In the genomic region with DNA sequence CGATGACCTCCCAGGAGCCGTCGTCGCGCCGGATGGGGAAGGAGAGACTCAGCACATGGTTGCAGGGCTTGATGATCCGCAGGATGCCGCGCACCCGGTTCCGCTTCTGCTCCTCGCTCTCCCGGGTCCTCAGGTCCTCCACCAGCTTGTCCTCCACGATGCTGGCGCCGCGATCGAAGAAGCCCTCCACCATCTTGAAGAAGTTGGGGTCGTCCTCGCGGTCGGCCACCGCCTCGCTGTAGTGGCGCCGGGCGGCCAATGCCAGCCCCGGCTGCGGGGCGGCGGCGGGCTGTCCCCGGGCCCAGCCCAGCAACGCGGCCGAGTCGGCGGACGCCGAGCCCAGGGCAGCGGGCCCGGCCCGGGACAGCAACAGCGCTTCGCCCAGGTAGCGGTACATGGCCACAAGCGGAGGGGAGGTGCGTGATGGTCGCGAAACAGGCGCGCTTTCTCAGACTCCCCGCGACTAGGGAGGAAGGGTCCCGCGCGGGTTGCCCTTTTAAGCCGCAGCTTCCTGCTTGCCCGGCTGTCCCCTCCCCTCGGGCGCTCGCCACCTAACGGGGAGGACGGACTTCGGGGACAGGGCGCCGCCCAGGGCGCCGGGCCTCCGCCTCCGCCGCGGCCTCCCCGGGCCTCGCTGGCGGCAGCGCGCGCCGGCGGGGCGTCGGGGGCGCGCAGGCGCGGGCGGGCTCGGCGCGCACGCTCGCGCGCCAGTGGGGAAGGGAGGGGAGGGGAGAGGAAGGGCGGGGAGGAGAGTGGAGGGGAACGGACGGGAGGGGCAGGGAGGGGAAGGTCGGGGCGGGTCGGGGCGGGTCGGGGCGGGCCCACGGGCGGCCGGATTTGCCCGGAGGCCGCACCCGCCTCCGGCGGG, we compare ENCODE assay signal across 8 cellular contexts. TPM values are rescaled to one million over a fixed set of nuclear protein-coding genes. Genes with fewer than 3 reads are reported as not detected.
DNase-seq lines count a peak whose midpoint lies in the region; ATAC-seq and TF ChIP-seq lines count a peak whose summit lies in the region.

Gene GLUD1 (minus strand): TSS at position 471 of the 868 bp plus-strand sequence. CDS start 74 bp downstream, at position 397.
Gene SHLD2 (plus strand): TSS at position 834 of the 868 bp plus-strand sequence. CDS start 56,149 bp downstream, outside the sequence.

- DNase-seq in GM13976 (ENCODE audit: low spot score) (peak; percentile 94), NCI-H1436 (lab: John Stamatoyannopoulos, UW) (peak; percentile 84), ascending aorta (ENCODE audit: low spot score in 2 of 2) (peak; percentile 69 to 97), hepatic stellate cell (ENCODE audit: low spot score) (peak; percentile 92), renal cortical epithelial cell (ENCODE audit: low read depth) (peak; percentile 75), OCI-M2 (lab: John Stamatoyannopoulos, UW; ENCODE audit: unreplicated experiment) (no peak)
- peak; percentile 93 for DNase-seq in T-helper 2 cell treated with Interferon-gamma antibody and Interleukin-4, amounts not matched to agents 5 μg/mL and 100 μg/mL, for 36 hours (ENCODE audit: low spot score)

- H3K27me3 ChIP-seq in ascending aorta, result no peaks in the 10 kb centered on the region

- peaks cover 22% of the 10 kb centered on the region for H3K36me3 Mint-ChIP-seq in T-helper 2 cell treated with Interferon-gamma antibody and Interleukin-4, amounts not matched to agents 5 μg/mL and 100 μg/mL, for 36 hours (ENCODE audit: low read depth)

- no peaks in the 10 kb centered on the region for H3K27me3 Mint-ChIP-seq in T-helper 2 cell treated with Interferon-gamma antibody and Interleukin-4, amounts not matched to agents 5 μg/mL and 100 μg/mL, for 36 hours (ENCODE audit: low read depth)

- peaks cover 42% of the 10 kb centered on the region for H3K4me1 Mint-ChIP-seq in T-helper 2 cell treated with Interferon-gamma antibody and Interleukin-4, amounts not matched to agents 5 μg/mL and 100 μg/mL, for 36 hours (ENCODE audit: low read depth)

- H3K9me3 ChIP-seq in ascending aorta, result no peaks in the 10 kb centered on the region

- TF ChIP-seq CTCF in GM13976 (IDR thresholded peaks at IDR 0.05; ENCODE audit: borderline replicate concordance, control extremely low read depth, extremely low read depth, insufficient read depth, missing control alignments), result no peak
- no peak for TF ChIP-seq CTCF in ascending aorta (IDR thresholded peaks at IDR 0.05)

- in situ Hi-C loops in GM13976 (cut with MboI; ENCODE audit: low sequenced_read_pairs, unreplicated experiment), result no loop called here

- peaks cover 6 to 25% of the 10 kb centered on the region in 2 donors for H3K4me1 ChIP-seq in ascending aorta

- H3K27ac Mint-ChIP-seq in T-helper 2 cell treated with Interferon-gamma antibody and Interleukin-4, amounts not matched to agents 5 μg/mL and 100 μg/mL, for 36 hours, result peak within 1 kb of the TSS; percentile 97

- H3K36me3 ChIP-seq in ascending aorta, result no peaks in the 10 kb centered on the region

- peak within 1 kb of the TSS; percentile 96 to 99 for H3K27ac ChIP-seq in ascending aorta

- peak within 1 kb of the TSS; percentile 81 to 84 for H3K4me3 ChIP-seq in ascending aorta

- intact Hi-C loops in ascending aorta (cut with DNase I), result loop anchor here (1.0 to 10.0 kb wide), 3 partner anchors 124 to 430 kb away; partner anchors contain the start of genes BMPR1A and LDB3

- peak; percentile 72 for ATAC-seq in HG02678 (IDR thresholded peaks at IDR 0.05; ENCODE audit: unreplicated experiment)

- no peaks in the 10 kb centered on the region for H3K9me3 Mint-ChIP-seq in T-helper 2 cell treated with Interferon-gamma antibody and Interleukin-4, amounts not matched to agents 5 μg/mL and 100 μg/mL, for 36 hours

- peak within 1 kb of the TSS; percentile 98 for H3K4me3 Mint-ChIP-seq in T-helper 2 cell treated with Interferon-gamma antibody and Interleukin-4, amounts not matched to agents 5 μg/mL and 100 μg/mL, for 36 hours

RNA-seq across cellular contexts. Expression of gene GLUD1, which starts in this region (rescaled TPM):
- total RNA-seq in ascending aorta, result 134 TPM
- 243 and 344 TPM in 2 replicates for total RNA-seq in renal cortical epithelial cell

RNA-seq across cellular contexts. Expression of gene SHLD2, which starts in this region (rescaled TPM):
- total RNA-seq in ascending aorta (19.7 TPM), renal cortical epithelial cell (38.3 and 50.2 TPM in 2 replicates)
